Comparison of ENCODE assay signal across 25 cellular contexts in genomic region chr7:26779978-26780595, GRCh38.
"Had no signal": no experiment of that assay in that cellular context is flagged by ENCODE, and none has a peak within 500 bp of the region (broad histone marks: within the 10 kb centered on the region; RNA-seq: fewer than 3 reads in every experiment).

No MANE protein-coding gene starts in this region.

- H3K27me3 Mint-ChIP-seq: dendritic cell treated with granulocyte-macrophage colony-stimulating factor and Interleukin-4, amounts not matched to agents 40 ng/mL and 50 ng/mL, for 4 days; effector memory CD8-positive, alpha-beta T cell had no signal

- FAIRE-seq: endometrium, frontal cortex, islet of Langerhans, keratinocyte had no signal

- H3K4me1 Mint-ChIP-seq: naive thymus-derived CD4-positive, alpha-beta T cell had no signal

- DNase-seq: colonic mucosa; cortex of kidney; effector CD8-positive, alpha-beta T cell; effector memory CD8-positive, alpha-beta T cell; endodermal cell; erythroblast; esophagus squamous epithelium; foreskin fibroblast; glutamatergic neuron; head of caudate nucleus; heart right ventricle; hippocampal formation; left cardiac atrium; left lung; left ventricle myocardium superior; lower lobe of right lung; mesenchymal stem cell; midbrain; naive thymus-derived CD4-positive, alpha-beta T cell had no signal

- H3K9me3 Mint-ChIP-seq: dendritic cell treated with granulocyte-macrophage colony-stimulating factor and Interleukin-4, amounts not matched to agents 40 ng/mL and 50 ng/mL, for 4 days; effector memory CD8-positive, alpha-beta T cell; endodermal cell had no signal

- H3K27ac Mint-ChIP-seq: dendritic cell treated with granulocyte-macrophage colony-stimulating factor and Interleukin-4, amounts not matched to agents 40 ng/mL and 50 ng/mL, for 4 days; effector memory CD8-positive, alpha-beta T cell; endodermal cell; naive thymus-derived CD4-positive, alpha-beta T cell had no signal

- H3K4me3 Mint-ChIP-seq: dendritic cell treated with granulocyte-macrophage colony-stimulating factor and Interleukin-4, amounts not matched to agents 40 ng/mL and 50 ng/mL, for 4 days; effector memory CD8-positive, alpha-beta T cell; endodermal cell; naive thymus-derived CD4-positive, alpha-beta T cell had no signal

- ATAC-seq: effector memory CD8-positive, alpha-beta T cell; esophagus mucosa; heart right ventricle; left cardiac atrium; left lung; left ventricle myocardium superior; lower lobe of right lung; naive thymus-derived CD4-positive, alpha-beta T cell had no signal
